In the genomic region with DNA sequence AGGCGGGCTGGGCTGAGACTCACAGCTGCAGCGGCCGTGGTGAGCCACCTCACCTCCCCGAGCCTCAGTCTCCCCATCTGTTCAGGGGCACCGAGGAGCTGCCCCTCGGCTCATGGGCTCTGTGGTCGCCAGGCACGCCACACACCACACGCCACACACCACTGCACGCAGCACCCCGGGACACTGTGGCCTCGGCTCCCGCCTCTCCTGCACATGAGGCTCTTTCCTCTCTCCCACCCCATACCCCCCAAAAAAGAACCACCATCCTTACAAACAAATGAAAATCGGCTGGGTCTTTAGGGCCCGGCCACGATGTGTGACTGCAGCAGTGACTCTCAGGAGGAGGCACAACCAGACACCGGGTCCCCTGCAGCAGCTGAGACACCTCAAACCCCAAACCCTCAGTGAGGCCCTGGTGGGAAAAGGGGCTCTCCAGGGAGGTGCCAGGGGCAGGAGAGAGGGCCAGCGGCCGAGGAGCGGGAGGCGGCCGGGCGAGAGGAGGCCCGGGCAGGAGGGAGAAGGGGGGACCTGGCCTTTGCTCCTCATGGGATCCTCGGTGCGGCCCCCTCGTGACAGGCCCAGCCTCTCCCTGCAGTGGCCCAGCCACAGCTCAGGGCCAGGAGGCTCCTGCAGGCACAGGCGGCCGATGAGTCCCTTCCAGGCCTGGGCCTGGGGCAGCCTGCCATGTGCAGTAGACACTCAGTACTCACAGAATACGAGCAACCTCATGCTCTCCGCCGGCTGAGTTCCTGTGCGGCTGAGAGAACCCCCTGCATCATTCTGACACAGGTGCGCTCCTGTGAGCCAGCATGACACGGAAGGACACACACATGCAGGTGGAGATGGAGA, we compare ENCODE assay signal across 8 cellular contexts.
DNase-seq lines count a peak whose midpoint lies in the region; ATAC-seq, FAIRE-seq and TF ChIP-seq lines count a peak whose summit lies in the region.

No MANE protein-coding gene starts in this region.

- intact Hi-C loops in GM12878 (cut with micrococcal nuclease; ENCODE audit: unreplicated experiment) (loop anchor here (2.0 to 5.0 kb wide), 2 partner anchors 41 to 161 kb away; no protein-coding TSS in a partner anchor), natural killer cell (cut with micrococcal nuclease) (loop anchor here (2.0 to 5.0 kb wide), 3 partner anchors 13 to 76 kb away; no protein-coding TSS in a partner anchor)

- FAIRE-seq in GM12878 (lab: Jason Lieb, UNC) = peak; percentile 38
- FAIRE-seq in D721Med (lab: Jason Lieb, UNC) = no peak

- H3K27me3 Mint-ChIP-seq in CD4-positive, CD25-positive, alpha-beta regulatory T cell = no peaks in the 10 kb centered on the region
- H3K27me3 Mint-ChIP-seq in IgD-negative memory B cell = no peaks in the 10 kb centered on the region
- no peaks in the 10 kb centered on the region for H3K27me3 Mint-ChIP-seq in natural killer cell (ENCODE audit: low read depth in 2 of 2)

- peaks cover 23% of the 10 kb centered on the region for H3K36me3 ChIP-seq in CD4-positive, CD25-positive, alpha-beta regulatory T cell (ENCODE audit: control insufficient read depth, insufficient read depth, low read length)
- H3K36me3 ChIP-seq in GM12878 (ENCODE audit: control insufficient read depth in 2 of 2, insufficient read depth in 2 of 2, low read length in 1 of 2) = peaks cover 0 to 3% of the 10 kb centered on the region in 2 experiments; a peak in 2 of 4 replicates

- H3K27ac Mint-ChIP-seq in CD4-positive, CD25-positive, alpha-beta regulatory T cell = peak overlapping the region; percentile 95 to 97 (median 96)
- H3K27ac Mint-ChIP-seq in IgD-negative memory B cell = peak overlapping the region; percentile 81 to 98 (median 97)
- H3K27ac Mint-ChIP-seq in natural killer cell = peak overlapping the region; percentile 87 to 95

- peak in 1 of 3 donors; percentile 32 for DNase-seq in CD4-positive, CD25-positive, alpha-beta regulatory T cell
- DNase-seq in GM12878 (ENCODE audit: low read depth, low spot score) (no peak), natural killer cell (no peak), D721Med (ENCODE audit: insufficient read length, low spot score) (no peak), foreskin melanocyte (no peak)

- no peak for TF ChIP-seq EP300 in GM12878 (IDR thresholded peaks at IDR 0.05; ENCODE audit: borderline replicate concordance in 1 of 2, control insufficient read depth in 1 of 2, low read depth in 2 of 2, low read length in 2 of 2)

- H3K4me1 ChIP-seq in CD4-positive, CD25-positive, alpha-beta regulatory T cell (ENCODE audit: control insufficient read depth, insufficient read depth, low read length, poor library complexity, severe bottlenecking) = peaks cover 60% of the 10 kb centered on the region
- H3K4me1 ChIP-seq in GM12878 (ENCODE audit: control insufficient read depth, insufficient read depth, low read length) = peaks cover 50% of the 10 kb centered on the region

- 14% methylated on average over 33 of the region's 35 CpGs for WGBS in GM12878 (ENCODE audit: insufficient coverage, insufficient replicate concordance, low lambda C conversion rate, missing lambda C conversion rate)

- TF ChIP-seq POLR2A in GM12878 (IDR thresholded peaks at IDR 0.05; ENCODE audit: low read depth, low read length) = peak; percentile 37; the same call in 1 of the 2 replicates

- in situ Hi-C loops in GM12878 (cut with MboI) = loop anchor here (5.0 kb wide), 1 partner anchor 61 kb away; no protein-coding TSS in a partner anchor

- no peak overlapping the region; the same call in 1 of the 2 replicates for H2AFZ ChIP-seq in GM12878 (ENCODE audit: control insufficient read depth, low read depth, low read length)

- H3K27me3 ChIP-seq in CD4-positive, CD25-positive, alpha-beta regulatory T cell (ENCODE audit: control insufficient read depth, insufficient read depth, low read length) = no peaks in the 10 kb centered on the region
- H3K27me3 ChIP-seq in GM12878 (replicated peaks in 1 of 2; ENCODE audit: control insufficient read depth in 2 of 2, insufficient read depth in 2 of 2, low read length in 1 of 2) = no peaks in the 10 kb centered on the region

- peaks cover 7 to 67% (median 39%) of the 10 kb centered on the region in 4 donors for H3K4me1 Mint-ChIP-seq in CD4-positive, CD25-positive, alpha-beta regulatory T cell
- H3K4me1 Mint-ChIP-seq in IgD-negative memory B cell (peaks cover 35 to 43% (median 40%) of the 10 kb centered on the region in 3 donors), natural killer cell (peaks cover 64 to 81% of the 10 kb centered on the region in 2 donors)

- H3K4me2 ChIP-seq in GM12878 (ENCODE audit: control insufficient read depth, insufficient read depth) = peak overlapping the region; percentile 87

- H3K36me3 Mint-ChIP-seq in CD4-positive, CD25-positive, alpha-beta regulatory T cell = peaks cover 16% of the 10 kb centered on the region
- H3K36me3 Mint-ChIP-seq in IgD-negative memory B cell (no peaks in the 10 kb centered on the region), natural killer cell (no peaks in the 10 kb centered on the region)

- no peak for TF ChIP-seq RAD21 in GM12878 (IDR thresholded peaks at IDR 0.05; ENCODE audit: insufficient read depth, low read depth, low read length)

- no TSS peak for BruUV-seq in GM12878 (replicated peaks; lab: Mats Ljungman, UMichigan)

- TF ChIP-seq CTCF in GM12878 (IDR thresholded peaks at IDR 0.05 in 2 of 3, conservative IDR thresholded peaks at IDR 0.05 in 1 of 3; ENCODE audit: control insufficient read depth in 2 of 3, extremely low read depth in 1 of 3, insufficient read depth in 1 of 3, low read depth in 3 of 3, low read length in 3 of 3) = no peak
- no peak for TF ChIP-seq CTCF in natural killer cell (IDR thresholded peaks at IDR 0.05)
- TF ChIP-seq CTCF in D721Med (IDR thresholded peaks at IDR 0.05; ENCODE audit: insufficient read depth, missing control alignments) = no peak

- H3K9me3 Mint-ChIP-seq in CD4-positive, CD25-positive, alpha-beta regulatory T cell = peaks cover 0 to 5% (median 0%) of the 10 kb centered on the region in 7 donors
- H3K9me3 Mint-ChIP-seq in IgD-negative memory B cell (peaks cover 0 to 3% (median 2%) of the 10 kb centered on the region in 3 donors), natural killer cell (no peaks in the 10 kb centered on the region)

- H3K79me2 ChIP-seq in GM12878 (ENCODE audit: control insufficient read depth, insufficient read depth, low read length) = peaks cover 14% of the 10 kb centered on the region

- SMC1A ChIA-PET in GM12878 (lab: Charles Lee; ENCODE audit: uncharacterized antibody, unreplicated experiment) = interaction anchor here (0.7 to 1.8 kb wide), 7 partner anchors 17 to 63 kb away, joined by 3 to 5 read pairs (median 3); no protein-coding TSS in a partner anchor

- peak overlapping the region; percentile 70 for H3K27ac ChIP-seq in CD4-positive, CD25-positive, alpha-beta regulatory T cell (ENCODE audit: insufficient read depth, low read length, poor library complexity, severe bottlenecking)
- H3K27ac ChIP-seq in GM12878 (ENCODE audit: control insufficient read depth, insufficient read depth) = peak overlapping the region; percentile 91

- RAD21 ChIA-PET in GM12878 (lab: Charles Lee; ENCODE audit: unreplicated experiment) = interaction anchor here (0.7 to 1.9 kb wide), 6 partner anchors 18 to 157 kb away, joined by 3 to 9 read pairs (median 4); partner anchors contain the start of gene RASA3

- H3K4me3 Mint-ChIP-seq in CD4-positive, CD25-positive, alpha-beta regulatory T cell = peak overlapping the region; percentile 74 to 96 (median 87)
- H3K4me3 Mint-ChIP-seq in IgD-negative memory B cell = peak overlapping the region; percentile 90 to 99 (median 97)
- peak overlapping the region; percentile 91 for H3K4me3 Mint-ChIP-seq in natural killer cell

- no peak for ATAC-seq in CD4-positive, CD25-positive, alpha-beta regulatory T cell (ENCODE audit: low read depth in 2 of 2)
- ATAC-seq in GM12878 (peak; percentile 25), natural killer cell (peak; percentile 12 to 39 (median 16)), HG02970 (IDR thresholded peaks at IDR 0.05; ENCODE audit: low FRiP score, unreplicated experiment) (no peak), GM18861 (IDR thresholded peaks at IDR 0.05; ENCODE audit: unreplicated experiment) (no peak)

- POLR2A ChIA-PET in GM12878 (lab: Charles Lee) = interaction anchor here (1.3 kb wide), 1 partner anchor 63 kb away, joined by 3 read pairs; no protein-coding TSS in a partner anchor

- H3K9ac ChIP-seq in GM12878 (ENCODE audit: control insufficient read depth, insufficient read depth, low read length) = peak overlapping the region; percentile 75

- no peaks in the 10 kb centered on the region for H3K9me3 ChIP-seq in CD4-positive, CD25-positive, alpha-beta regulatory T cell (ENCODE audit: control insufficient read depth in 2 of 2, low read length in 2 of 2)
- H3K9me3 ChIP-seq in GM12878 (replicated peaks; ENCODE audit: control insufficient read depth, insufficient read depth, low read length) = no peaks in the 10 kb centered on the region

- H4K20me1 ChIP-seq in GM12878 (ENCODE audit: control insufficient read depth, insufficient read depth) = no peaks in the 10 kb centered on the region

- H3K4me3 ChIP-seq in CD4-positive, CD25-positive, alpha-beta regulatory T cell (ENCODE audit: low read depth, low read length) = peak overlapping the region; percentile 48
- H3K4me3 ChIP-seq in GM12878 = peak overlapping the region; percentile 42; the same call in 1 of the 2 replicates

- CTCF ChIA-PET in GM12878 (lab: Yijun Ruan, JAX) = interaction anchor here (0.8 to 1.7 kb wide), 5 partner anchors 17 to 160 kb away, joined by 3 to 4 read pairs (median 3); no protein-coding TSS in a partner anchor

TF ChIP-seq in GM12878, 131 proteins besides CTCF, POLR2A, EP300 and RAD21 (continues in another document):
- TF ChIP-seq, protein P1, sequence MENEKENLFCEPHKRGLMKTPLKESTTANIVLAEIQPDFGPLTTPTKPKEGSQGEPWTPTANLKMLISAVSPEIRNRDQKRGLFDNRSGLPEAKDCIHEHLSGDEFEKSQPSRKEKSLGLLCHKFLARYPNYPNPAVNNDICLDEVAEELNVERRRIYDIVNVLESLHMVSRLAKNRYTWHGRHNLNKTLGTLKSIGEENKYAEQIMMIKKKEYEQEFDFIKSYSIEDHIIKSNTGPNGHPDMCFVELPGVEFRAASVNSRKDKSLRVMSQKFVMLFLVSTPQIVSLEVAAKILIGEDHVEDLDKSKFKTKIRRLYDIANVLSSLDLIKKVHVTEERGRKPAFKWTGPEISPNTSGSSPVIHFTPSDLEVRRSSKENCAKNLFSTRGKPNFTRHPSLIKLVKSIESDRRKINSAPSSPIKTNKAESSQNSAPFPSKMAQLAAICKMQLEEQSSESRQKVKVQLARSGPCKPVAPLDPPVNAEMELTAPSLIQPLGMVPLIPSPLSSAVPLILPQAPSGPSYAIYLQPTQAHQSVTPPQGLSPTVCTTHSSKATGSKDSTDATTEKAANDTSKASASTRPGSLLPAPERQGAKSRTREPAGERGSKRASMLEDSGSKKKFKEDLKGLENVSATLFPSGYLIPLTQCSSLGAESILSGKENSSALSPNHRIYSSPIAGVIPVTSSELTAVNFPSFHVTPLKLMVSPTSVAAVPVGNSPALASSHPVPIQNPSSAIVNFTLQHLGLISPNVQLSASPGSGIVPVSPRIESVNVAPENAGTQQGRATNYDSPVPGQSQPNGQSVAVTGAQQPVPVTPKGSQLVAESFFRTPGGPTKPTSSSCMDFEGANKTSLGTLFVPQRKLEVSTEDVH (IDR thresholded peaks at IDR 0.05; ENCODE audit: low read depth, partially characterized antibody) = no peak
- TF ChIP-seq TCF12 (IDR thresholded peaks at IDR 0.05; ENCODE audit: low read depth, low read length) = 0 out of 2 replicates have a peak, but pooled peaks have one; percentile 8

Comparison
In these comparisons a context has a peak if more than half of its experiments do, and no peak if none do; other contexts are left out.
1. ATAC-seq: peak in GM12878 (single experiment) and natural killer cell (3 of 3); none in CD4-positive, CD25-positive, alpha-beta regulatory T cell (0 of 2), HG02970 (single experiment) and GM18861 (single experiment).
2. Peak in every context shown above with its lines, with median percentiles within 50 percentile points of each other: H3K27ac Mint-ChIP-seq and H3K4me3 Mint-ChIP-seq.